2 cellular contexts compared by ENCODE assay signal in the genomic region with DNA sequence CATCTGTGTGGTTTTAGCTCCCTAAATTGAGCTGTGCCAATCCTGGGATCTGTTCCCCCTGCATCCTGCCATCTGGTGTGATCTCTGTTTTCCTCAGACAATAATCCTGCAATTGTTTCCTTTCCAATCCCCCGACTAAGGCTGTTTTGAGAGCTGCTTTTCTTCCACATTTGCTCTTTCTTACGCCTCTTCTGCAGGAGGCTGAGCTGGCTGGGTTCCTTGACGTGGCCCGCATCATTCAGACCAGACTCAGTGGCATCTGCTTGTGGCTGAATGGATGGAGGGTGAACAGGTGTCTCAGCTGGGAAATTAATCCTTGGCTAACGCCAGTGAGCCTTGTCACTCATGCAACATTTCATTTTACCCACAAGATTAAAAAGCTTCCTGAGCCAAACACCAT.
TF ChIP-seq lines count a peak whose summit lies in the region.

No MANE protein-coding gene starts in this region.

TF ChIP-seq in HepG2, 621 proteins besides CTCF, POLR2A, EP300 and RAD21:
- TF ChIP-seq SIX1 (CRISPR knock-in tag; IDR thresholded peaks at IDR 0.05; ENCODE audit: borderline replicate concordance) (no peak), KLF15 (CRISPR knock-in tag; IDR thresholded peaks at IDR 0.05; ENCODE audit: borderline replicate concordance) (no peak), ISX (CRISPR knock-in tag; conservative IDR thresholded peaks at IDR 0.05) (no peak), ZNF382 (CRISPR knock-in tag; IDR thresholded peaks at IDR 0.05; ENCODE audit: borderline replicate concordance) (no peak), ZNF33A (CRISPR knock-in tag; IDR thresholded peaks at IDR 0.05; ENCODE audit: borderline replicate concordance) (no peak), SUZ12 (IDR thresholded peaks at IDR 0.05; ENCODE audit: low read depth, low read length) (no peak), NFIC (IDR thresholded peaks at IDR 0.05; ENCODE audit: low read length) (no peak), ZBTB38 (CRISPR knock-in tag; IDR thresholded peaks at IDR 0.05) (no peak), FOXA3 (CRISPR knock-in tag; IDR thresholded peaks at IDR 0.05) (no peak), FOXK1 (CRISPR knock-in tag; IDR thresholded peaks at IDR 0.05; ENCODE audit: borderline replicate concordance, low read depth) (no peak), MLLT10 (CRISPR knock-in tag; IDR thresholded peaks at IDR 0.05) (no peak), ZSCAN30 (CRISPR knock-in tag; IDR thresholded peaks at IDR 0.05) (no peak), GLI4 (CRISPR knock-in tag; IDR thresholded peaks at IDR 0.05; ENCODE audit: borderline replicate concordance) (no peak), SNAI1 (CRISPR knock-in tag; IDR thresholded peaks at IDR 0.05; ENCODE audit: borderline replicate concordance) (no peak)
- TF ChIP-seq, protein P1, sequence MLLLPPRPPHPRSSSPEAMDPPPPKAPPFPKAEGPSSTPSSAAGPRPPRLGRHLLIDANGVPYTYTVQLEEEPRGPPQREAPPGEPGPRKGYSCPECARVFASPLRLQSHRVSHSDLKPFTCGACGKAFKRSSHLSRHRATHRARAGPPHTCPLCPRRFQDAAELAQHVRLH (CRISPR knock-in tag; IDR thresholded peaks at IDR 0.05; ENCODE audit: borderline replicate concordance, low read depth) = no peak
- TF ChIP-seq, protein P2, sequence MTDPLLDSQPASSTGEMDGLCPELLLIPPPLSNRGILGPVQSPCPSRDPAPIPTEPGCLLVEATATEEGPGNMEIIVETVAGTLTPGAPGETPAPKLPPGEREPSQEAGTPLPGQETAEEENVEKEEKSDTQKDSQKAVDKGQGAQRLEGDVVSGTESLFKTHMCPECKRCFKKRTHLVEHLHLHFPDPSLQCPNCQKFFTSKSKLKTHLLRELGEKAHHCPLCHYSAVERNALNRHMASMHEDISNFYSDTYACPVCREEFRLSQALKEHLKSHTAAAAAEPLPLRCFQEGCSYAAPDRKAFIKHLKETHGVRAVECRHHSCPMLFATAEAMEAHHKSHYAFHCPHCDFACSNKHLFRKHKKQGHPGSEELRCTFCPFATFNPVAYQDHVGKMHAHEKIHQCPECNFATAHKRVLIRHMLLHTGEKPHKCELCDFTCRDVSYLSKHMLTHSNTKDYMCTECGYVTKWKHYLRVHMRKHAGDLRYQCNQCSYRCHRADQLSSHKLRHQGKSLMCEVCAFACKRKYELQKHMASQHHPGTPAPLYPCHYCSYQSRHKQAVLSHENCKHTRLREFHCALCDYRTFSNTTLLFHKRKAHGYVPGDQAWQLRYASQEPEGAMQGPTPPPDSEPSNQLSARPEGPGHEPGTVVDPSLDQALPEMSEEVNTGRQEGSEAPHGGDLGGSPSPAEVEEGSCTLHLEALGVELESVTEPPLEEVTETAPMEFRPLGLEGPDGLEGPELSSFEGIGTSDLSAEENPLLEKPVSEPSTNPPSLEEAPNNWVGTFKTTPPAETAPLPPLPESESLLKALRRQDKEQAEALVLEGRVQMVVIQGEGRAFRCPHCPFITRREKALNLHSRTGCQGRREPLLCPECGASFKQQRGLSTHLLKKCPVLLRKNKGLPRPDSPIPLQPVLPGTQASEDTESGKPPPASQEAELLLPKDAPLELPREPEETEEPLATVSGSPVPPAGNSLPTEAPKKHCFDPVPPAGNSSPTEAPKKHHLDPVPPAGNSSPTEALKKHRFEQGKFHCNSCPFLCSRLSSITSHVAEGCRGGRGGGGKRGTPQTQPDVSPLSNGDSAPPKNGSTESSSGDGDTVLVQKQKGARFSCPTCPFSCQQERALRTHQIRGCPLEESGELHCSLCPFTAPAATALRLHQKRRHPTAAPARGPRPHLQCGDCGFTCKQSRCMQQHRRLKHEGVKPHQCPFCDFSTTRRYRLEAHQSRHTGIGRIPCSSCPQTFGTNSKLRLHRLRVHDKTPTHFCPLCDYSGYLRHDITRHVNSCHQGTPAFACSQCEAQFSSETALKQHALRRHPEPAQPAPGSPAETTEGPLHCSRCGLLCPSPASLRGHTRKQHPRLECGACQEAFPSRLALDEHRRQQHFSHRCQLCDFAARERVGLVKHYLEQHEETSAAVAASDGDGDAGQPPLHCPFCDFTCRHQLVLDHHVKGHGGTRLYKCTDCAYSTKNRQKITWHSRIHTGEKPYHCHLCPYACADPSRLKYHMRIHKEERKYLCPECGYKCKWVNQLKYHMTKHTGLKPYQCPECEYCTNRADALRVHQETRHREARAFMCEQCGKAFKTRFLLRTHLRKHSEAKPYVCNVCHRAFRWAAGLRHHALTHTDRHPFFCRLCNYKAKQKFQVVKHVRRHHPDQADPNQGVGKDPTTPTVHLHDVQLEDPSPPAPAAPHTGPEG (CRISPR knock-in tag; IDR thresholded peaks at IDR 0.05) = no peak
TF ChIP-seq in HepG2: peak in this region for 0.

TF ChIP-seq in WTC11, 78 proteins besides CTCF, POLR2A, EP300 and RAD21:
- TF ChIP-seq, protein P3, sequence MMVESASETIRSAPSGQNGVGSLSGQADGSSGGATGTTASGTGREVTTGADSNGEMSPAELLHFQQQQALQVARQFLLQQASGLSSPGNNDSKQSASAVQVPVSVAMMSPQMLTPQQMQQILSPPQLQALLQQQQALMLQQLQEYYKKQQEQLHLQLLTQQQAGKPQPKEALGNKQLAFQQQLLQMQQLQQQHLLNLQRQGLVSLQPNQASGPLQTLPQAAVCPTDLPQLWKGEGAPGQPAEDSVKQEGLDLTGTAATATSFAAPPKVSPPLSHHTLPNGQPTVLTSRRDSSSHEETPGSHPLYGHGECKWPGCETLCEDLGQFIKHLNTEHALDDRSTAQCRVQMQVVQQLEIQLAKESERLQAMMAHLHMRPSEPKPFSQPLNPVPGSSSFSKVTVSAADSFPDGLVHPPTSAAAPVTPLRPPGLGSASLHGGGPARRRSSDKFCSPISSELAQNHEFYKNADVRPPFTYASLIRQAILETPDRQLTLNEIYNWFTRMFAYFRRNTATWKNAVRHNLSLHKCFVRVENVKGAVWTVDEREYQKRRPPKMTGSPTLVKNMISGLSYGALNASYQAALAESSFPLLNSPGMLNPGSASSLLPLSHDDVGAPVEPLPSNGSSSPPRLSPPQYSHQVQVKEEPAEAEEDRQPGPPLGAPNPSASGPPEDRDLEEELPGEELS (CRISPR knock-in tag; IDR thresholded peaks at IDR 0.05) = no peak
- TF ChIP-seq SOX15 (CRISPR knock-in tag; IDR thresholded peaks at IDR 0.05) = no peak
- TF ChIP-seq, protein P4, sequence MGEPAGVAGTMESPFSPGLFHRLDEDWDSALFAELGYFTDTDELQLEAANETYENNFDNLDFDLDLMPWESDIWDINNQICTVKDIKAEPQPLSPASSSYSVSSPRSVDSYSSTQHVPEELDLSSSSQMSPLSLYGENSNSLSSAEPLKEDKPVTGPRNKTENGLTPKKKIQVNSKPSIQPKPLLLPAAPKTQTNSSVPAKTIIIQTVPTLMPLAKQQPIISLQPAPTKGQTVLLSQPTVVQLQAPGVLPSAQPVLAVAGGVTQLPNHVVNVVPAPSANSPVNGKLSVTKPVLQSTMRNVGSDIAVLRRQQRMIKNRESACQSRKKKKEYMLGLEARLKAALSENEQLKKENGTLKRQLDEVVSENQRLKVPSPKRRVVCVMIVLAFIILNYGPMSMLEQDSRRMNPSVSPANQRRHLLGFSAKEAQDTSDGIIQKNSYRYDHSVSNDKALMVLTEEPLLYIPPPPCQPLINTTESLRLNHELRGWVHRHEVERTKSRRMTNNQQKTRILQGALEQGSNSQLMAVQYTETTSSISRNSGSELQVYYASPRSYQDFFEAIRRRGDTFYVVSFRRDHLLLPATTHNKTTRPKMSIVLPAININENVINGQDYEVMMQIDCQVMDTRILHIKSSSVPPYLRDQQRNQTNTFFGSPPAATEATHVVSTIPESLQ (CRISPR knock-in tag; IDR thresholded peaks at IDR 0.05) = no peak
- TF ChIP-seq, protein P5, sequence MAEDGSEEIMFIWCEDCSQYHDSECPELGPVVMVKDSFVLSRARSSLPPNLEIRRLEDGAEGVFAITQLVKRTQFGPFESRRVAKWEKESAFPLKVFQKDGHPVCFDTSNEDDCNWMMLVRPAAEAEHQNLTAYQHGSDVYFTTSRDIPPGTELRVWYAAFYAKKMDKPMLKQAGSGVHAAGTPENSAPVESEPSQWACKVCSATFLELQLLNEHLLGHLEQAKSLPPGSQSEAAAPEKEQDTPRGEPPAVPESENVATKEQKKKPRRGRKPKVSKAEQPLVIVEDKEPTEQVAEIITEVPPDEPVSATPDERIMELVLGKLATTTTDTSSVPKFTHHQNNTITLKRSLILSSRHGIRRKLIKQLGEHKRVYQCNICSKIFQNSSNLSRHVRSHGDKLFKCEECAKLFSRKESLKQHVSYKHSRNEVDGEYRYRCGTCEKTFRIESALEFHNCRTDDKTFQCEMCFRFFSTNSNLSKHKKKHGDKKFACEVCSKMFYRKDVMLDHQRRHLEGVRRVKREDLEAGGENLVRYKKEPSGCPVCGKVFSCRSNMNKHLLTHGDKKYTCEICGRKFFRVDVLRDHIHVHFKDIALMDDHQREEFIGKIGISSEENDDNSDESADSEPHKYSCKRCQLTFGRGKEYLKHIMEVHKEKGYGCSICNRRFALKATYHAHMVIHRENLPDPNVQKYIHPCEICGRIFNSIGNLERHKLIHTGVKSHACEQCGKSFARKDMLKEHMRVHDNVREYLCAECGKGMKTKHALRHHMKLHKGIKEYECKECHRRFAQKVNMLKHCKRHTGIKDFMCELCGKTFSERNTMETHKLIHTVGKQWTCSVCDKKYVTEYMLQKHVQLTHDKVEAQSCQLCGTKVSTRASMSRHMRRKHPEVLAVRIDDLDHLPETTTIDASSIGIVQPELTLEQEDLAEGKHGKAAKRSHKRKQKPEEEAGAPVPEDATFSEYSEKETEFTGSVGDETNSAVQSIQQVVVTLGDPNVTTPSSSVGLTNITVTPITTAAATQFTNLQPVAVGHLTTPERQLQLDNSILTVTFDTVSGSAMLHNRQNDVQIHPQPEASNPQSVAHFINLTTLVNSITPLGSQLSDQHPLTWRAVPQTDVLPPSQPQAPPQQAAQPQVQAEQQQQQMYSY (CRISPR knock-in tag; IDR thresholded peaks at IDR 0.05) = no peak
- no peak for TF ChIP-seq JAZF1 (CRISPR knock-in tag; IDR thresholded peaks at IDR 0.05)
- TF ChIP-seq, protein P6, sequence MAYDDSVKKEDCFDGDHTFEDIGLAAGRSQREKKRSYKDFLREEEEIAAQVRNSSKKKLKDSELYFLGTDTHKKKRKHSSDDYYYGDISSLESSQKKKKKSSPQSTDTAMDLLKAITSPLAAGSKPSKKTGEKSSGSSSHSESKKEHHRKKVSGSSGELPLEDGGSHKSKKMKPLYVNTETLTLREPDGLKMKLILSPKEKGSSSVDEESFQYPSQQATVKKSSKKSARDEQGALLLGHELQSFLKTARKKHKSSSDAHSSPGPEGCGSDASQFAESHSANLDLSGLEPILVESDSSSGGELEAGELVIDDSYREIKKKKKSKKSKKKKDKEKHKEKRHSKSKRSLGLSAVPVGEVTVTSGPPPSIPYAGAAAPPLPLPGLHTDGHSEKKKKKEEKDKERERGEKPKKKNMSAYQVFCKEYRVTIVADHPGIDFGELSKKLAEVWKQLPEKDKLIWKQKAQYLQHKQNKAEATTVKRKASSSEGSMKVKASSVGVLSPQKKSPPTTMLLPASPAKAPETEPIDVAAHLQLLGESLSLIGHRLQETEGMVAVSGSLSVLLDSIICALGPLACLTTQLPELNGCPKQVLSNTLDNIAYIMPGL (CRISPR knock-in tag; IDR thresholded peaks at IDR 0.05) = no peak
- TF ChIP-seq ZNF138 (CRISPR knock-in tag; conservative IDR thresholded peaks at IDR 0.05) = no peak
